ENCODE assay signal across 11 cellular contexts in the genomic region with DNA sequence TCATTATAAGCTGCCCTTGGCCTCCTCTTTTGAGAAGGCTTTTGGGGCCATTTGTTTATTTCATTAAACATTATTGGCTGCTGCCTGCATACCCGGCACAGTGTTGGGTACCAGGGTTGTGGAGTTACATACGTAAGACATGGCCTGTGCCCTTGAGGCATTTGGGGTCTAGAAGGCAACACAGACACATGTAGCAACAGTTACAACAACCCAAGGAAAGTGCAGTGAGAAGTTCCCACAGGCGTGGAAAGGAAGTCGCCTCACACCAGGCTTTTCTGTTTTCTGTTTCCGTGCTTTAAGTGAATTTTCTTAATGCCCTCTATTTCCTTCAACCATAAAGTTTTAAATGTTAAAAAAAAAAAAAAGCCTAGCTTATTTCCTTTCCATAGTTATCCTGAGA.
"Had no signal": no experiment of that assay in that cellular context is flagged by ENCODE, and none has a peak within 500 bp of the region (broad histone marks: within the 10 kb centered on the region; RNA-seq: fewer than 3 reads in every experiment).

No MANE protein-coding gene starts in this region.

- H3K36me3 Mint-ChIP-seq: activated naive CD4-positive, alpha-beta T cell treated with anti-CD3 and anti-CD28 coated beads, Interleukin-2, amount 10 ng/mL, durations not matched to agents 7 days and 5 days had no signal

- H3K4me3 Mint-ChIP-seq: activated naive CD4-positive, alpha-beta T cell treated with anti-CD3 and anti-CD28 coated beads, Interleukin-2, amount 10 ng/mL, durations not matched to agents 7 days and 5 days had no signal

- H3K9me3 Mint-ChIP-seq: activated naive CD4-positive, alpha-beta T cell treated with anti-CD3 and anti-CD28 coated beads, Interleukin-2, amount 10 ng/mL, durations not matched to agents 7 days and 5 days had no signal

- H3K27ac ChIP-seq: gastrocnemius medialis, pancreas had no signal

- H3K27ac Mint-ChIP-seq: activated naive CD4-positive, alpha-beta T cell treated with anti-CD3 and anti-CD28 coated beads, Interleukin-2, amount 10 ng/mL, durations not matched to agents 7 days and 5 days had no signal

- H3K4me3 ChIP-seq: gastrocnemius medialis, pancreas had no signal

- ATAC-seq: activated CD4-positive, CD25-positive, alpha-beta regulatory T cell treated with anti-CD3 and anti-CD28 coated beads, Interleukin-2, amount 50 U/mL, for 24 hours; gastrocnemius medialis; left lobe of liver; pancreas; sciatic nerve had no signal

- H3K9me3 ChIP-seq: gastrocnemius medialis, pancreas had no signal

- H3K27me3 ChIP-seq: gastrocnemius medialis, pancreas had no signal

- H3K36me3 ChIP-seq: gastrocnemius medialis, pancreas had no signal

- H3K27me3 Mint-ChIP-seq: activated naive CD4-positive, alpha-beta T cell treated with anti-CD3 and anti-CD28 coated beads, Interleukin-2, amount 10 ng/mL, durations not matched to agents 7 days and 5 days had no signal

- DNase-seq: activated CD4-positive, alpha-beta T cell treated with anti-CD3 and anti-CD28 coated beads, Interleukin-2, amount 50 U/mL, for 1 hour; activated naive CD4-positive, alpha-beta T cell treated with anti-CD3 and anti-CD28 coated beads, Interleukin-2, amount 10 ng/mL, durations not matched to agents 7 days and 5 days; activated T-cell treated with anti-CD3 and anti-CD28 coated beads, Interleukin-2, amount 50 U/mL, for 1 hour; gastrocnemius medialis; islet precursor cell; pancreas; stimulated activated CD4-positive, alpha-beta T cell treated with anti-CD3 and anti-CD28 coated beads, Interleukin-1b, Interleukin-23, amount 100 ng/mL, for 48 hours; T-helper 9 cell had no signal
